ENCODE assay signal across 8 cellular contexts in the genomic region with DNA sequence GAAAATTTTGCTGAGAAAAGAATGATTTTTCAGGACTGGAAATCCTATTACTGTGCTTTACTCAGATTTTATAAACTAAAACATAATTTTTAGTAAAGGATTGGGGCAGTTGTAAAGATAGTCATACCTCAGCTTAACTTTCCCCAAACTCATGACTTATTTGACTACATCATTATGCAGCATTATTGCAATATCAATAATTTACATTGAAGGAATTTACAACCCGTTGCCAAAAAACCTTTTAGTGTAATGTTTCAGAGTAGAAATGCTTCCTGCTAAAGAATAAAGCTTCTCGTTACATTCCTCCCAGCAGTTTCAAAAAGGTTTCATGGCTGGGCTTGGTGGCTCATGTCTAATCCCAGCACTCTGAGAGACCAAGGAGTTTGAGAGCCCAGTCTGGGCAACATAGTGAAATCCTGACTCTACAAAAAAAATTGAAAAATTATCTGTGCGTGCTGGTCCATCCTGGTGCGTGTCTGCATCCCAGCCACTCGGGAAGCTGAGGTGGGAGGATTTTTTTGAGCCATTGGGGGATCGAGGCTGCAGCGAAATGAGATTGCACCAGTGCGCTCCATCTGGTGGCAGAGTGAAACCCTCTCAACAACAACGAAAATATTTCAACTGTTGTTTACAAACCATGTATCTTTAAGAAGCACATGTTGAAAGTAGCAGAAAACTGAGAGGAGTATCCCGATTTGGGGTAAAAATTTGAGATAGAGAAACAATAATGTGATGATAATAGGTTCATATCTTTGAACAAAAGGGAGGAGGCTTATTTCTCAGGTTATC. TPM values are rescaled to one million over a fixed set of nuclear protein-coding genes. Genes with fewer than 3 reads are reported as not detected.
DNase-seq lines count a peak whose midpoint lies in the region; ATAC-seq lines count a peak whose summit lies in the region.

No MANE protein-coding gene starts in this region.

- peak overlapping the region; percentile 93 for H3K4me3 Mint-ChIP-seq in activated CD4-positive, alpha-beta T cell treated with anti-CD3 and anti-CD28 coated beads for 36 hours
- peak overlapping the region; percentile 19 to 73 (median 55) for H3K4me3 Mint-ChIP-seq in immature natural killer cell
- H3K4me3 Mint-ChIP-seq in stimulated activated effector memory CD8-positive, alpha-beta T cell treated with anti-CD3 and anti-CD28 coated beads, Interleukin-12 subunit alpha, Interleukin-12 subunit beta, amount 100 ng/mL, for 72 hours, result peak overlapping the region; percentile 88

- POLR2A ChIA-PET in activated CD4-positive, alpha-beta T cell treated with anti-CD3 and anti-CD28 coated beads for 36 hours (lab: Charles Lee), result interaction anchor here (0.6 to 7.4 kb wide), 11 partner anchors 9 to 1111 kb away, joined by 3 to 231 read pairs (median 3); a partner anchor contains a TSS

- H3K27me3 Mint-ChIP-seq in activated CD4-positive, alpha-beta T cell treated with anti-CD3 and anti-CD28 coated beads for 36 hours, result no peaks in the 10 kb centered on the region
- H3K27me3 Mint-ChIP-seq in immature natural killer cell (ENCODE audit: low read depth in 3 of 3), result peaks cover 17 to 26% (median 18%) of the 10 kb centered on the region in 3 donors

- peak overlapping the region; percentile 66 for H3K27ac Mint-ChIP-seq in activated CD4-positive, alpha-beta T cell treated with anti-CD3 and anti-CD28 coated beads for 36 hours
- H3K27ac Mint-ChIP-seq in immature natural killer cell, result peak overlapping the region in 5 of 6 donors; percentile 38 to 75 (median 68)
- H3K27ac Mint-ChIP-seq in stimulated activated effector memory CD8-positive, alpha-beta T cell treated with anti-CD3 and anti-CD28 coated beads, Interleukin-12 subunit alpha, Interleukin-12 subunit beta, amount 100 ng/mL, for 72 hours, result peak overlapping the region; percentile 27

- intact Hi-C loops in activated CD4-positive, alpha-beta T cell treated with anti-CD3 and anti-CD28 coated beads for 36 hours (cut with DNase I, micrococcal nuclease), result loop anchor here (1.0 to 10.0 kb wide), 6 partner anchors 197 to 1394 kb away; a partner anchor contains a TSS

- peaks cover 47% of the 10 kb centered on the region for H3K36me3 Mint-ChIP-seq in activated CD4-positive, alpha-beta T cell treated with anti-CD3 and anti-CD28 coated beads for 36 hours (ENCODE audit: low read depth)
- H3K36me3 Mint-ChIP-seq in immature natural killer cell, result peaks cover 0 to 4% (median 0%) of the 10 kb centered on the region in 3 donors
- H3K36me3 Mint-ChIP-seq in stimulated activated effector memory CD8-positive, alpha-beta T cell treated with anti-CD3 and anti-CD28 coated beads, Interleukin-12 subunit alpha, Interleukin-12 subunit beta, amount 100 ng/mL, for 72 hours, result peaks cover 63% of the 10 kb centered on the region

- H3K4me1 Mint-ChIP-seq in activated CD4-positive, alpha-beta T cell treated with anti-CD3 and anti-CD28 coated beads for 36 hours, result peaks cover 62% of the 10 kb centered on the region
- peaks cover 67 to 78% of the 10 kb centered on the region in 2 donors for H3K4me1 Mint-ChIP-seq in immature natural killer cell
- peaks cover 71% of the 10 kb centered on the region for H3K4me1 Mint-ChIP-seq in stimulated activated effector memory CD8-positive, alpha-beta T cell treated with anti-CD3 and anti-CD28 coated beads, Interleukin-12 subunit alpha, Interleukin-12 subunit beta, amount 100 ng/mL, for 72 hours

- CTCF ChIA-PET in activated CD4-positive, alpha-beta T cell treated with anti-CD3 and anti-CD28 coated beads for 36 hours (lab: Charles Lee), result interaction anchor here (0.6 to 2.6 kb wide), 17 partner anchors 8 to 351 kb away, joined by 3 to 28 read pairs (median 5); a partner anchor contains a TSS

- no peaks in the 10 kb centered on the region for H3K9me3 Mint-ChIP-seq in activated CD4-positive, alpha-beta T cell treated with anti-CD3 and anti-CD28 coated beads for 36 hours (ENCODE audit: low read depth)
- H3K9me3 Mint-ChIP-seq in immature natural killer cell, result no peaks in the 10 kb centered on the region
- H3K9me3 Mint-ChIP-seq in stimulated activated effector memory CD8-positive, alpha-beta T cell treated with anti-CD3 and anti-CD28 coated beads, Interleukin-12 subunit alpha, Interleukin-12 subunit beta, amount 100 ng/mL, for 72 hours, result no peaks in the 10 kb centered on the region

- no peak for ATAC-seq in activated CD4-positive, alpha-beta T cell treated with anti-CD3 and anti-CD28 coated beads for 36 hours
- no peak for ATAC-seq in stimulated activated effector memory CD8-positive, alpha-beta T cell treated with anti-CD3 and anti-CD28 coated beads, Interleukin-12 subunit alpha, Interleukin-12 subunit beta, amount 100 ng/mL, for 72 hours
- ATAC-seq in GM21619 (IDR thresholded peaks at IDR 0.05; ENCODE audit: unreplicated experiment), result no peak

- DNase-seq in activated CD4-positive, alpha-beta T cell treated with anti-CD3 and anti-CD28 coated beads for 36 hours, result peak; percentile 59
- no peak for DNase-seq in activated CD4-positive, alpha-beta T cell treated with anti-CD3 and anti-CD28 coated beads, Interleukin-2, amount 50 U/mL, for 4 hours
- DNase-seq in NCI-H2227 treated with DMSO at 0.1 percent for 48 hours (lab: John Stamatoyannopoulos, UW), result peak; percentile 6
- peak in 29 of 56 donors; percentile 2 to 68 (median 21) for DNase-seq in amygdala (lab: John Stamatoyannopoulos, UW)
- peak in 2 of 3 donors; percentile 30 to 41 for DNase-seq in immature natural killer cell
- no peak for DNase-seq in stimulated activated effector memory CD8-positive, alpha-beta T cell treated with anti-CD3 and anti-CD28 coated beads, Interleukin-12 subunit alpha, Interleukin-12 subunit beta, amount 100 ng/mL, for 72 hours (ENCODE audit: low spot score in 2 of 2)
- no peak for DNase-seq in NCI-H1436 (lab: John Stamatoyannopoulos, UW)

RNA-seq across cellular contexts. Expression of a gene that starts 4.4 kb away (rescaled TPM):
- total RNA-seq in activated CD4-positive, alpha-beta T cell treated with anti-CD3 and anti-CD28 coated beads for 36 hours, result 100 to 1,000 TPM in 1 of 2 experiments, 10 to 100 TPM in 1; 90.5 to 127 TPM
- polyA plus RNA-seq in immature natural killer cell, result 10 to 100 TPM; 36.7 to 44.3 (median 42.2) TPM

Comparison
In these comparisons a context has a peak if more than half of its experiments do, and no peak if none do; other contexts are left out.
1. DNase-seq: peak in activated CD4-positive, alpha-beta T cell treated with anti-CD3 and anti-CD28 coated beads for 36 hours (single experiment), NCI-H2227 treated with DMSO at 0.1 percent for 48 hours (single experiment), amygdala (29 of 56) and immature natural killer cell (2 of 3); none in activated CD4-positive, alpha-beta T cell treated with anti-CD3 and anti-CD28 coated beads, Interleukin-2, amount 50 U/mL, for 4 hours (0 of 2), stimulated activated effector memory CD8-positive, alpha-beta T cell treated with anti-CD3 and anti-CD28 coated beads, Interleukin-12 subunit alpha, Interleukin-12 subunit beta, amount 100 ng/mL, for 72 hours (0 of 2) and NCI-H1436 (single experiment).
2. Peak in every context shown above with its lines, with median percentiles within 50 percentile points of each other: H3K27ac Mint-ChIP-seq and H3K4me3 Mint-ChIP-seq.